10 cellular contexts compared by ENCODE assay signal in the genomic region with DNA sequence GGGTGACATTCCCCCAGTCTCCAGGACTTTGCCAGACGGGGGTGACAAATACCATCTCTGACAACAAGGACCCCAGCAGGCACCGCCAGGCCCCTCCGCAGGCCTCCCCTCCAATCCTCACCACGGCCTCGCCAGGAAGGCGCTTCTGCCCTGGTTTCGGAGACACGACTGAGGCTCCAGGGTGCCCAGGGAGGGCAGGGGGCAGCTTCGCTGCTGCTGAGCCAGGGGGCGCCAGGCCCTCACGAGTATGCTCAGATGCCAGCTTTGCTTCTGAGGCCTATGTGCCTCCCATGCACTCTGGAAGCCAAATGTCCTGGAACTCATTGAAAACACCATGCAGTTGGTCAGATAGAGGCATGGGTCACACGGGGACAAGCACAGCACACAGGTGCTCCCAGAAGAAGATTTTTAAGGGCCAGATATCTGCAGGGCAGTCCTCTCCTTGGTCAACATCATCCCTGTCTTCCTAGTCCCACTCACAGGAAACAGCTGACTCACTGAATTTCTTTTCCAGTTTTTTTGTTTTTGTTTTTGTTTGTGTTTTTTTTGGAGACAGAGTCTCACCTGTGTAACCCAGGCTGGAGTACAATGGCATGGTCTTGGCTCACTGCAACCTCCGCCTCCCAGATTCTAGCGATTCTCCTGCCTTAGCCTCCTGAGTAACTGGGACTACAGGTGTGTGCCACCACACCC. TPM values are rescaled to one million over a fixed set of nuclear protein-coding genes. Genes with fewer than 3 reads are reported as not detected.
DNase-seq lines count a peak whose midpoint lies in the region; ATAC-seq and TF ChIP-seq lines count a peak whose summit lies in the region.
"Had no signal": no experiment of that assay in that cellular context is flagged by ENCODE, and none has a peak within 500 bp of the region (broad histone marks: within the 10 kb centered on the region; RNA-seq: fewer than 3 reads in every experiment).

No MANE protein-coding gene starts in this region.

- H3K18ac ChIP-seq in IMR-90 (ENCODE audit: low read depth, low read length), result no peak overlapping the region

- H3K4me3 Mint-ChIP-seq in Calu3 (ENCODE audit: low read depth, unreplicated experiment), result no peak overlapping the region
- no peak overlapping the region for H3K4me3 Mint-ChIP-seq in activated naive CD8-positive, alpha-beta T cell treated with anti-CD3 and anti-CD28 coated beads, Interleukin-2, amount 10 ng/mL, durations not matched to agents 7 days and 5 days
- H3K4me3 Mint-ChIP-seq: stimulated activated naive CD8-positive, alpha-beta T cell treated with anti-CD3 and anti-CD28 coated beads, Interleukin-15, Interleukin-2, amounts not matched to agents 100 ng/mL and 50 ng/mL, for 24 hours had no signal

- H3K4me1 ChIP-seq in IMR-90 (ENCODE audit: control insufficient read depth, insufficient read depth, low read length), result no peaks in the 10 kb centered on the region
- H3K4me1 ChIP-seq in mucosa of descending colon (ENCODE audit: low read depth), result no peaks in the 10 kb centered on the region
- H3K4me1 ChIP-seq: parathyroid adenoma had no signal

- no peak overlapping the region for H4K8ac ChIP-seq in IMR-90 (ENCODE audit: low read depth in 2 of 2, low read length in 2 of 2)

- H3K56ac ChIP-seq in IMR-90 (ENCODE audit: extremely low read depth, insufficient read depth, low read length), result no peak overlapping the region

- H3K27me3 Mint-ChIP-seq in Calu3 (ENCODE audit: unreplicated experiment), result no peaks in the 10 kb centered on the region
- no peaks in the 10 kb centered on the region for H3K27me3 Mint-ChIP-seq in activated naive CD8-positive, alpha-beta T cell treated with anti-CD3 and anti-CD28 coated beads, Interleukin-2, amount 10 ng/mL, durations not matched to agents 7 days and 5 days
- H3K27me3 Mint-ChIP-seq: stimulated activated naive CD8-positive, alpha-beta T cell treated with anti-CD3 and anti-CD28 coated beads, Interleukin-15, Interleukin-2, amounts not matched to agents 100 ng/mL and 50 ng/mL, for 24 hours had no signal

- H3K36me3 ChIP-seq in IMR-90 (ENCODE audit: control insufficient read depth, insufficient read depth, low read length) (no peaks in the 10 kb centered on the region), mucosa of descending colon (ENCODE audit: low read depth) (no peaks in the 10 kb centered on the region)

- no peak overlapping the region for H3K9ac ChIP-seq in IMR-90 (ENCODE audit: low read depth, low read length)
- H3K9ac ChIP-seq: parathyroid adenoma had no signal

- intact Hi-C loops in Calu3 (cut with micrococcal nuclease; ENCODE audit: unreplicated experiment), result no loop called here
- intact Hi-C loops in IMR-90 (cut with micrococcal nuclease), result no loop called here
- intact Hi-C loops in mucosa of descending colon (cut with DNase I, micrococcal nuclease), result no loop called here

- H3K4ac ChIP-seq in IMR-90 (ENCODE audit: low read depth, low read length), result no peak overlapping the region

- no peak overlapping the region for H4K5ac ChIP-seq in IMR-90 (ENCODE audit: low read depth, low read length)

- in situ Hi-C loops in IMR-90 (cut with MboI; ENCODE audit: low sequenced_read_pairs), result no loop called here

- H3K27ac ChIP-seq in IMR-90 (ENCODE audit: insufficient read depth, low read length), result no peak overlapping the region
- H3K27ac ChIP-seq: parathyroid adenoma had no signal

- TF ChIP-seq CTCF in Calu3 (IDR thresholded peaks at IDR 0.05; ENCODE audit: unreplicated experiment), result peak; percentile 36
- TF ChIP-seq CTCF in IMR-90 (conservative IDR thresholded peaks at IDR 0.05; ENCODE audit: low read depth, low read length), result 0 out of 2 replicates have a peak, but pooled peaks have one; percentile 9
- TF ChIP-seq CTCF in mucosa of descending colon (IDR thresholded peaks at IDR 0.05), result no peak

- DNase-seq in Calu3 (peak; percentile 25), IMR-90 (no peak), mucosa of descending colon (no peak), NCI-H2196 (lab: John Stamatoyannopoulos, UW; ENCODE audit: unreplicated experiment) (no peak)
- no peak for DNase-seq in activated naive CD8-positive, alpha-beta T cell treated with anti-CD3 and anti-CD28 coated beads, Interleukin-2, amount 10 ng/mL, durations not matched to agents 7 days and 5 days

- no peaks in the 10 kb centered on the region; the same call in 1 of the 2 replicates for H3K9me1 ChIP-seq in IMR-90 (ENCODE audit: insufficient read depth, low read length)

- H3K27ac Mint-ChIP-seq in Calu3 (ENCODE audit: unreplicated experiment), result no peak overlapping the region
- H3K27ac Mint-ChIP-seq in activated naive CD8-positive, alpha-beta T cell treated with anti-CD3 and anti-CD28 coated beads, Interleukin-2, amount 10 ng/mL, durations not matched to agents 7 days and 5 days, result no peak overlapping the region
- H3K27ac Mint-ChIP-seq: stimulated activated naive CD8-positive, alpha-beta T cell treated with anti-CD3 and anti-CD28 coated beads, Interleukin-15, Interleukin-2, amounts not matched to agents 100 ng/mL and 50 ng/mL, for 24 hours had no signal

- H3K4me3 ChIP-seq in IMR-90 (ENCODE audit: insufficient read depth, low read depth, low read length), result no peak overlapping the region
- no peak overlapping the region for H3K4me3 ChIP-seq in mucosa of descending colon

- H3K9me3 Mint-ChIP-seq in Calu3 (ENCODE audit: low read depth, unreplicated experiment), result no peaks in the 10 kb centered on the region
- H3K9me3 Mint-ChIP-seq in activated naive CD8-positive, alpha-beta T cell treated with anti-CD3 and anti-CD28 coated beads, Interleukin-2, amount 10 ng/mL, durations not matched to agents 7 days and 5 days, result no peaks in the 10 kb centered on the region
- H3K9me3 Mint-ChIP-seq: stimulated activated naive CD8-positive, alpha-beta T cell treated with anti-CD3 and anti-CD28 coated beads, Interleukin-15, Interleukin-2, amounts not matched to agents 100 ng/mL and 50 ng/mL, for 24 hours had no signal

- H2BK20ac ChIP-seq in IMR-90 (ENCODE audit: low read depth, low read length), result no peak overlapping the region

- 0 out of 2 replicates have a peak, but pooled peaks have one; percentile 7 for TF ChIP-seq RAD21 in IMR-90 (IDR thresholded peaks at IDR 0.05; ENCODE audit: low read length)

- no peak overlapping the region for H2BK5ac ChIP-seq in IMR-90 (ENCODE audit: low read depth, low read length, poor library complexity, severe bottlenecking)

- no peak overlapping the region for H2AK5ac ChIP-seq in IMR-90 (ENCODE audit: low read depth, low read length)

- no peaks in the 10 kb centered on the region for H3K27me3 ChIP-seq in IMR-90 (ENCODE audit: control insufficient read depth, insufficient read depth, low read length)

- H3K9me3 ChIP-seq in IMR-90 (ENCODE audit: control insufficient read depth, insufficient read depth, low read length), result no peaks in the 10 kb centered on the region
- no peaks in the 10 kb centered on the region for H3K9me3 ChIP-seq in mucosa of descending colon

- no peak overlapping the region for H3K4me2 ChIP-seq in IMR-90 (ENCODE audit: low read depth, low read length)

- peaks cover 6% of the 10 kb centered on the region for H3K36me3 Mint-ChIP-seq in Calu3 (ENCODE audit: insufficient read depth, unreplicated experiment)
- no peaks in the 10 kb centered on the region for H3K36me3 Mint-ChIP-seq in activated naive CD8-positive, alpha-beta T cell treated with anti-CD3 and anti-CD28 coated beads, Interleukin-2, amount 10 ng/mL, durations not matched to agents 7 days and 5 days

- H3K14ac ChIP-seq in IMR-90 (replicated peaks; ENCODE audit: low read depth, low read length), result no peak overlapping the region

- TF ChIP-seq POLR2A in IMR-90 (IDR thresholded peaks at IDR 0.05; ENCODE audit: low read depth, low read length), result no peak

- POLR2A ChIA-PET in IMR-90 (lab: Charles Lee; ENCODE audit: unreplicated experiment), result no interaction called here
- POLR2A ChIA-PET in activated naive CD8-positive, alpha-beta T cell treated with anti-CD3 and anti-CD28 coated beads, Interleukin-2, amount 10 ng/mL, durations not matched to agents 7 days and 5 days (lab: Charles Lee), result interaction anchor here (0.5 to 1.0 kb wide), 2 partner anchors 31 to 396 kb away, joined by 3 to 7 read pairs; a partner anchor contains a TSS

- no peak overlapping the region for H2AK9ac ChIP-seq in IMR-90 (replicated peaks; ENCODE audit: low read depth, low read length, poor library complexity)

- CTCF ChIA-PET in Calu3 (lab: Charles Lee), result interaction anchor here (1.3 kb wide), 1 partner anchor 31 kb away, joined by 16 read pairs; no protein-coding TSS in a partner anchor
- CTCF ChIA-PET in IMR-90 (lab: Yijun Ruan, JAX), result no interaction called here

- H2AFZ ChIP-seq in IMR-90 (replicated peaks; ENCODE audit: low read length, poor library complexity), result no peak overlapping the region
- H2AFZ ChIP-seq: parathyroid adenoma had no signal

- 83% methylated on average over 6 of the region's 14 CpGs; no CpG with 5 or more reads in 1 of the 2 experiments for WGBS in IMR-90 (ENCODE audit: extremely low coverage in 2 of 2, insufficient read length in 1 of 2), 2 experiments

- no peak overlapping the region for H2BK15ac ChIP-seq in IMR-90 (ENCODE audit: low read depth, low read length)

- H3K79me1 ChIP-seq in IMR-90 (ENCODE audit: low read depth in 1 of 2, low read length in 2 of 2), result peaks cover 26 to 36% of the 10 kb centered on the region in 2 experiments

- no peak overlapping the region for H3K23ac ChIP-seq in IMR-90 (ENCODE audit: low read depth, low read length)

- BruUV-seq in Calu3 (replicated peaks; lab: Mats Ljungman, UMichigan) (no TSS peak), IMR-90 (replicated peaks; lab: Mats Ljungman, UMichigan) (no TSS peak)

- H4K91ac ChIP-seq in IMR-90 (ENCODE audit: insufficient read depth, low read depth, low read length), result no peak overlapping the region

- no peak for ATAC-seq in IMR-90 (ENCODE audit: low read depth)
- peak; percentile 60 for ATAC-seq in activated naive CD8-positive, alpha-beta T cell treated with anti-CD3 and anti-CD28 coated beads, Interleukin-2, amount 10 ng/mL, durations not matched to agents 7 days and 5 days (ENCODE audit: low read depth)
- peak; percentile 38 for ATAC-seq in mucosa of descending colon
- ATAC-seq in HG03025 (IDR thresholded peaks at IDR 0.05; ENCODE audit: low FRiP score, unreplicated experiment), result no peak
- no peak for ATAC-seq in HG02588 (IDR thresholded peaks at IDR 0.05; ENCODE audit: unreplicated experiment)
- ATAC-seq in HG03196 (IDR thresholded peaks at IDR 0.05; ENCODE audit: unreplicated experiment), result no peak

- dilution Hi-C loops in IMR-90 (cut with HindIII; ENCODE audit: low sequenced_read_pairs, unreplicated experiment), result no loop called here

- no peak overlapping the region for H2BK120ac ChIP-seq in IMR-90 (ENCODE audit: low read depth, low read length)

- H3K4me1 Mint-ChIP-seq in Calu3 (ENCODE audit: low read depth, unreplicated experiment), result peaks cover 6% of the 10 kb centered on the region
- no peaks in the 10 kb centered on the region for H3K4me1 Mint-ChIP-seq in activated naive CD8-positive, alpha-beta T cell treated with anti-CD3 and anti-CD28 coated beads, Interleukin-2, amount 10 ng/mL, durations not matched to agents 7 days and 5 days

- H4K20me1 ChIP-seq in IMR-90 (ENCODE audit: insufficient read depth, low read length), result peaks cover 5% of the 10 kb centered on the region

RNA-seq across cellular contexts. Expression of a gene that starts 19.9 kb away (rescaled TPM):
- total RNA-seq in Calu3 (2022), result 99.3 and 103 TPM in 2 replicates
- total RNA-seq in IMR-90 (2012; rRNA removed), result 59.4 and 69.5 TPM in 2 replicates
- 240 and 272 TPM in 2 replicates for polyA plus RNA-seq in IMR-90 (2012; rRNA removed)
- 79.6 and 204 TPM in 2 replicates for polyA plus RNA-seq in IMR-90 (2012; cell fraction: cytosol; rRNA removed)
- polyA plus RNA-seq in IMR-90 (2012; cell fraction: nucleus; rRNA removed; ENCODE audit: low replicate concordance), result 82.1 and 146 TPM in 2 replicates
- 10 to 100 TPM; 33.6 to 35.6 TPM for total RNA-seq in activated naive CD8-positive, alpha-beta T cell treated with anti-CD3 and anti-CD28 coated beads, Interleukin-2, amount 10 ng/mL, durations not matched to agents 7 days and 5 days
- 10 to 100 TPM; 17.9 to 35.0 (median 21.8) TPM for total RNA-seq in mucosa of descending colon

Comparison
In these comparisons a context has a peak if more than half of its experiments do, and no peak if none do; other contexts are left out.
1. ATAC-seq: peak in activated naive CD8-positive, alpha-beta T cell treated with anti-CD3 and anti-CD28 coated beads, Interleukin-2, amount 10 ng/mL, durations not matched to agents 7 days and 5 days (single experiment) and mucosa of descending colon (single experiment); none in IMR-90 (single experiment), HG03025 (single experiment), HG02588 (single experiment) and HG03196 (single experiment).